In genomic region chr14:69346710-69347109, GRCh38 we compare ENCODE assay signal across 10 cellular contexts. TPM values are rescaled to one million over a fixed set of nuclear protein-coding genes. Genes with fewer than 3 reads are reported as not detected.
DNase-seq lines count a peak whose midpoint lies in the region; ATAC-seq and TF ChIP-seq lines count a peak whose summit lies in the region.
"Had no signal": no experiment of that assay in that cellular context is flagged by ENCODE, and none has a peak within 500 bp of the region (broad histone marks: within the 10 kb centered on the region; RNA-seq: fewer than 3 reads in every experiment).

No MANE protein-coding gene starts in this region.

- peak; percentile 70 for TF ChIP-seq CTCF in OCI-LY7 (conservative IDR thresholded peaks at IDR 0.05; ENCODE audit: low read length)
- peak; percentile 74 for TF ChIP-seq CTCF in fibroblast of villous mesenchyme (IDR thresholded peaks at IDR 0.05; ENCODE audit: insufficient read depth, low read depth, low read length)
- TF ChIP-seq CTCF in spleen (IDR thresholded peaks at IDR 0.05 in 8 of 11, conservative IDR thresholded peaks at IDR 0.05 in 3 of 11): peak in 10 of 11 experiments; percentile 9 to 63 (median 43)

- no peak overlapping the region for H3K4me3 ChIP-seq in OCI-LY7 (ENCODE audit: low read depth, low read length, poor library complexity, severe bottlenecking)
- no peak overlapping the region for H3K4me3 ChIP-seq in fibroblast of villous mesenchyme (ENCODE audit: low read depth, low read length)
- H3K4me3 ChIP-seq in spleen: no peak overlapping the region

- BruUV-seq in OCI-LY7 (replicated peaks; lab: Mats Ljungman, UMichigan): no TSS peak

- no peaks in the 10 kb centered on the region for H4K20me1 ChIP-seq in OCI-LY7 (ENCODE audit: insufficient read depth, low read length)

- H3K9me2 ChIP-seq in OCI-LY7 (ENCODE audit: insufficient read depth, low read length): no peaks in the 10 kb centered on the region

- no peak overlapping the region for H3K4me2 ChIP-seq in OCI-LY7 (ENCODE audit: low read length)

- H3K36me3 ChIP-seq in OCI-LY7 (ENCODE audit: insufficient read depth, low read length): no peaks in the 10 kb centered on the region
- peaks cover 0 to 6% (median 0%) of the 10 kb centered on the region in 6 donors for H3K36me3 ChIP-seq in spleen

- H3K27ac ChIP-seq in OCI-LY7 (ENCODE audit: low read depth, low read length, poor library complexity, severe bottlenecking) (no peak overlapping the region), spleen (no peak overlapping the region)

- peak; percentile 27 for DNase-seq in activated CD8-positive, alpha-beta memory T cell treated with anti-CD3 and anti-CD28 coated beads, Interleukin-2, amount 50 U/mL, for 4 hours
- no peak for DNase-seq in activated CD8-positive, alpha-beta memory T cell treated with anti-CD3 and anti-CD28 coated beads for 24 hours
- DNase-seq in OCI-LY7 (ENCODE audit: low spot score): no peak
- peak; percentile 16 for DNase-seq in fibroblast of villous mesenchyme (ENCODE audit: low read depth)
- DNase-seq in spleen: no peak
- DNase-seq in Ammon's horn (ENCODE audit: low spot score): no peak
- DNase-seq in SHP77 treated with DMSO at 0.1 percent for 48 hours (lab: John Stamatoyannopoulos, UW): no peak
- DNase-seq: activated B cell treated with CpG ODN at 0.5 μM for 24 hours had no signal

- H3K9me3 ChIP-seq in OCI-LY7 (ENCODE audit: low read length) (no peaks in the 10 kb centered on the region), spleen (no peaks in the 10 kb centered on the region)

- CTCF ChIA-PET in OCI-LY7 (lab: Charles Lee; ENCODE audit: unreplicated experiment): no interaction called here

- H3K4me1 ChIP-seq in OCI-LY7 (ENCODE audit: insufficient read depth, low read length, poor library complexity, severe bottlenecking) (peaks cover 7% of the 10 kb centered on the region), spleen (peaks cover 0 to 7% (median 0%) of the 10 kb centered on the region in 6 donors)

- no peak overlapping the region for H2AFZ ChIP-seq in OCI-LY7 (ENCODE audit: low read length)

- no peaks in the 10 kb centered on the region for H3K79me2 ChIP-seq in OCI-LY7 (ENCODE audit: insufficient read depth, low read depth, low read length)

- TF ChIP-seq POLR2A in spleen (IDR thresholded peaks at IDR 0.05): no peak

- POLR2A ChIA-PET in OCI-LY7 (lab: Charles Lee): no interaction called here

- intact Hi-C loops in OCI-LY7 (cut with micrococcal nuclease; ENCODE audit: unreplicated experiment) (no loop called here), spleen (cut with DNase I; ENCODE audit: low total_unique reads) (no loop called here)

- 30 to 44% (median 37%) methylated on average over 4 to 9 of the region's 9 CpGs for WGBS in spleen, 5 donors

- ATAC-seq in HG03520 (IDR thresholded peaks at IDR 0.05; ENCODE audit: unreplicated experiment): no peak
- ATAC-seq: naive thymus-derived CD8-positive, alpha-beta T cell had no signal

- H3K27me3 ChIP-seq in spleen (replicated peaks in 1 of 7): peaks cover 0 to 14% (median 0%) of the 10 kb centered on the region in 7 donors

RNA-seq across cellular contexts. Expression of gene ERH, which starts 51.4 kb away (rescaled TPM):
- total RNA-seq in OCI-LY7 (2014; rRNA removed; shearing (Covaris generic)): 204 and 435 TPM in 2 replicates
- total RNA-seq in OCI-LY7 (2022) (498 and 512 TPM in 2 replicates), fibroblast of villous mesenchyme (108 and 121 TPM in 2 replicates), spleen (100 to 1,000 TPM in 4 of 7 donors, 10 to 100 TPM in 3; 53.5 to 133 (median 117) TPM)
- polyA plus RNA-seq in spleen: 100 to 1,000 TPM; 123 to 182 (median 174) TPM

RNA-seq across cellular contexts. Expression of gene SLC39A9, which starts 51.8 kb away (rescaled TPM):
- total RNA-seq in OCI-LY7 (2014; rRNA removed; shearing (Covaris generic)): 70.4 and 86.5 TPM in 2 replicates
- total RNA-seq in OCI-LY7 (2022) (91.7 and 96.6 TPM in 2 replicates), fibroblast of villous mesenchyme (114 and 159 TPM in 2 replicates), spleen (10 to 100 TPM; 36.4 to 55.8 (median 46.5) TPM)
- 10 to 100 TPM; 11.8 to 14.2 (median 12.3) TPM for polyA plus RNA-seq in spleen

Comparison
In these comparisons a context has a peak if more than half of its experiments do, and no peak if none do; other contexts are left out.
1. DNase-seq: peak in activated CD8-positive, alpha-beta memory T cell treated with anti-CD3 and anti-CD28 coated beads, Interleukin-2, amount 50 U/mL, for 4 hours (single experiment) and fibroblast of villous mesenchyme (single experiment); none in activated CD8-positive, alpha-beta memory T cell treated with anti-CD3 and anti-CD28 coated beads for 24 hours (single experiment), OCI-LY7 (single experiment), spleen (single experiment), Ammon's horn (single experiment) and SHP77 treated with DMSO at 0.1 percent for 48 hours (single experiment).
2. Peak in every context shown above with its lines, with median percentiles within 50 percentile points of each other: CTCF ChIP-seq.